8 cellular contexts compared by ENCODE assay signal in the genomic region with DNA sequence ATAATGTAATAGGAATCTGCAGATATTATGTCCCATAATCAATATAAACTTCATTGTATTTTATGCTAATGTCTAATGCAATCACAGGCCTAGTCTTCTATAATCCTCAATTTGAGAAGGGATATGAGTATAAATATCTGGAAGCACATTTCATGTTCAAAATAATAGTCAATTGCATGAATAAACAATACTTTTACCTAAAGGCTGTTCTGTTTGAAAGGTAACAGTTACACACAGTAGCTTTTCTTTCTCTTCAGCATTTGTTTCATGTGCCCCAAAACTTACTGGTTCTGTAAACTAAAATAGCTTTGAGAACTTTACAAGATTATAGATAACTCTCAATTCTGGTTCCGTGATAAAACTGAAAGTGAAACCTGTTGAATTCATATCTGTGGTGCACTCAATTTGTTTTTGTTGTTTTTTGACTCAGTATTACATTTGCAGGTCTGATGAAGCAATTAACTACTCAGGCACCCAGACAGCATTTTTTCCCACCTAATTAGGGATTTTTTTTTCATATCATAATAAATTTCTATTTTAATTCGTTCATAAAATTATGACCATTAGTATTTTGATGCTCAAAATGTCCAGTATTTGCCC.
DNase-seq lines count a peak whose midpoint lies in the region; ATAC-seq and TF ChIP-seq lines count a peak whose summit lies in the region.

No MANE protein-coding gene starts in this region.

- H3K36me3 ChIP-seq in urinary bladder (ENCODE audit: insufficient read depth), result no peaks in the 10 kb centered on the region

- peak overlapping the region; percentile 25 for H3K4me3 ChIP-seq in epithelial cell of esophagus (ENCODE audit: low read length)
- H3K4me3 ChIP-seq in urinary bladder (ENCODE audit: low read depth, low read length), result peak overlapping the region; percentile 39

- H3K27ac ChIP-seq in urinary bladder (ENCODE audit: low read depth), result no peak overlapping the region

- ATAC-seq in GM21717 (IDR thresholded peaks at IDR 0.05; ENCODE audit: unreplicated experiment), result peak; percentile 99

- no peaks in the 10 kb centered on the region for H3K4me1 ChIP-seq in urinary bladder (ENCODE audit: insufficient read depth)

- peak; percentile 37 for DNase-seq in EL
- peak; percentile 44 for DNase-seq in NAMALWA (ENCODE audit: low spot score)
- DNase-seq in epithelial cell of esophagus (ENCODE audit: low read depth), result no peak
- no peak for DNase-seq in NK-92 treated with Interleukin-12 subunit alpha and Interleukin-12 subunit beta, amount 100 ng/mL, for 24 hours (lab: John Stamatoyannopoulos, UW)
- DNase-seq in activated CD4-positive, alpha-beta T cell treated with anti-CD3 and anti-CD28 coated beads for 48 hours, result no peak
- no peak for DNase-seq in NCI-H1930 (lab: John Stamatoyannopoulos, UW)

- WGBS in urinary bladder, result 31% methylated on average over 2 of the region's 2 CpGs

- no peak for TF ChIP-seq CTCF in epithelial cell of esophagus (IDR thresholded peaks at IDR 0.05; ENCODE audit: insufficient read depth, low read depth, low read length, missing control alignments)

Comparison
In these comparisons a context has a peak if more than half of its experiments do, and no peak if none do; other contexts are left out.
1. DNase-seq: peak in EL (single experiment) and NAMALWA (single experiment); none in epithelial cell of esophagus (single experiment), NK-92 treated with Interleukin-12 subunit alpha and Interleukin-12 subunit beta, amount 100 ng/mL, for 24 hours (single experiment), activated CD4-positive, alpha-beta T cell treated with anti-CD3 and anti-CD28 coated beads for 48 hours (single experiment) and NCI-H1930 (0 of 2).